ENCODE assay signal across 8 cellular contexts in genomic region chr17:49556183-49556943, GRCh38. TPM values are rescaled to one million over a fixed set of nuclear protein-coding genes. Genes with fewer than 3 reads are reported as not detected.
DNase-seq lines count a peak whose midpoint lies in the region; ATAC-seq and TF ChIP-seq lines count a peak whose summit lies in the region.

No MANE protein-coding gene starts in this region.

- H3K4me3 ChIP-seq in GM06990 (replicated peaks; ENCODE audit: low read depth, low read length) (no peak overlapping the region), Loucy (ENCODE audit: low read length, poor library complexity, severe bottlenecking) (no peak overlapping the region), testis (no peak overlapping the region)

- no peaks in the 10 kb centered on the region for H3K36me3 ChIP-seq in GM06990 (ENCODE audit: control insufficient read depth, insufficient read depth, low read length)
- no peaks in the 10 kb centered on the region for H3K36me3 ChIP-seq in Loucy (ENCODE audit: insufficient read depth, low read length)
- H3K36me3 ChIP-seq in testis (ENCODE audit: low read depth, missing control alignments): no peaks in the 10 kb centered on the region

- 29 to 54% methylated on average over 7 to 33 of the region's 33 CpGs for WGBS in testis, 2 donors

- H3K4me1 ChIP-seq in Loucy (ENCODE audit: insufficient read depth, low read length, poor library complexity, severe bottlenecking) (peaks cover 5% of the 10 kb centered on the region), testis (peaks cover 17% of the 10 kb centered on the region)

- no peaks in the 10 kb centered on the region for H3K79me2 ChIP-seq in Loucy (ENCODE audit: insufficient read depth, low read length)

- CTCF ChIA-PET in RWPE1 (lab: Yijun Ruan, JAX): interaction anchor here (0.5 to 4.8 kb wide), 62 partner anchors 9 to 433 kb away, joined by 3 to 90 read pairs (median 4); partner anchors contain the start of genes NGFR, NXPH3, PHB1 and SLC35B1

- peak overlapping the region; percentile 56; the same call in 1 of the 2 replicates for H3K27ac ChIP-seq in RWPE1
- no peak overlapping the region for H3K27ac ChIP-seq in testis

- H3K9ac ChIP-seq in Loucy (ENCODE audit: low read depth, low read length, poor library complexity, severe bottlenecking): peak overlapping the region; percentile 39

- peak overlapping the region; percentile 54 for H2AFZ ChIP-seq in Loucy (ENCODE audit: low read length)

- intact Hi-C loops in testis (cut with DNase I; ENCODE audit: low total_unique reads): loop anchor here (10.0 kb wide), 1 partner anchor 122 kb away; no protein-coding TSS in a partner anchor

- TF ChIP-seq CTCF in GM06990 (IDR thresholded peaks at IDR 0.05; ENCODE audit: insufficient read depth, low read length, poor library complexity, severe bottlenecking) (peak; percentile 98), Loucy (conservative IDR thresholded peaks at IDR 0.05; ENCODE audit: low read length) (peak; percentile 91), RWPE1 (conservative IDR thresholded peaks at IDR 0.05; ENCODE audit: low read depth) (peak; percentile 99), omental fat pad (IDR thresholded peaks at IDR 0.05) (peak in 2 of 3 donors; percentile 25 to 90), testis (IDR thresholded peaks at IDR 0.05) (peak; percentile 91 to 98 (median 94))

- peak; percentile 71 for ATAC-seq in omental fat pad (ENCODE audit: low FRiP score)
- ATAC-seq in GM18511 (IDR thresholded peaks at IDR 0.05; ENCODE audit: unreplicated experiment): no peak

- no peaks in the 10 kb centered on the region for H4K20me1 ChIP-seq in Loucy (ENCODE audit: insufficient read depth, low read length, poor library complexity, severe bottlenecking)

- no peaks in the 10 kb centered on the region for H3K9me3 ChIP-seq in Loucy (ENCODE audit: insufficient read depth, low read depth, low read length)
- no peaks in the 10 kb centered on the region for H3K9me3 ChIP-seq in testis

- H3K27me3 ChIP-seq in GM06990 (replicated peaks; ENCODE audit: control insufficient read depth, insufficient read depth, low read length) (no peaks in the 10 kb centered on the region), Loucy (ENCODE audit: insufficient read depth, low read length, poor library complexity, severe bottlenecking) (peaks cover 1% of the 10 kb centered on the region), testis (no peaks in the 10 kb centered on the region)

- H3K9me2 ChIP-seq in Loucy (replicated peaks; ENCODE audit: low read depth, low read length): no peaks in the 10 kb centered on the region

- POLR2A ChIA-PET in RWPE1 (lab: Yijun Ruan, JAX; ENCODE audit: low non-redundant PET): no interaction called here

- peak overlapping the region; percentile 34 for H3K4me2 ChIP-seq in Loucy (ENCODE audit: low read depth, low read length, poor library complexity, severe bottlenecking)

- TF ChIP-seq POLR2A in testis (IDR thresholded peaks at IDR 0.05): no peak

- DNase-seq in GM06990 (ENCODE audit: extremely low read depth, insufficient read length) (peak; percentile 81), RWPE1 (ENCODE audit: low spot score) (peak; percentile 77), fibroblast of the conjunctiva (ENCODE audit: low read depth) (peak; percentile 33), omental fat pad (ENCODE audit: low spot score) (peak; percentile 61), testis (peak; percentile 86)
- peak; percentile 66 to 68 for DNase-seq in activated T-helper 1 cell treated with anti-CD3 and anti-CD28 coated beads, Interleukin-2, amount 50 U/mL, for 16 hours (ENCODE audit: low read depth in 1 of 2, low spot score in 1 of 2)

- no peaks in the 10 kb centered on the region for H3F3A ChIP-seq in Loucy (ENCODE audit: low read depth)

RNA-seq across cellular contexts. Expression of gene NXPH3, which starts 19.3 kb away (rescaled TPM):
- 1 to 10 TPM; 2.9 to 7.4 (median 5.8) TPM for total RNA-seq in omental fat pad
- 1 to 10 TPM; 4.1 to 5.6 TPM for total RNA-seq in testis
- polyA plus RNA-seq in testis (ENCODE audit: insufficient read depth, low read depth, low replicate concordance): 5.8 TPM

Comparison
In these comparisons a context has a peak if more than half of its experiments do, and no peak if none do; other contexts are left out.
1. DNase-seq: peak in every context shown above with its lines; median percentile 86 in testis; 81 in GM06990; 77 in RWPE1; 67 in activated T-helper 1 cell treated with anti-CD3 and anti-CD28 coated beads, Interleukin-2, amount 50 U/mL, for 16 hours; 61 in omental fat pad; 33 in fibroblast of the conjunctiva.